Comparison of ENCODE assay signal across 12 cellular contexts in genomic region chr13:33206425-33206824, GRCh38.
A peak's percentile ranks its signal among the peaks of the same experiment; 100 is the strongest.
DNase-seq lines count a peak whose midpoint lies in the region; ATAC-seq and TF ChIP-seq lines count a peak whose summit lies in the region.
"Had no signal": no experiment of that assay in that cellular context is flagged by ENCODE, and none has a peak within 500 bp of the region (broad histone marks: within the 10 kb centered on the region; RNA-seq: fewer than 3 reads in every experiment).

No MANE protein-coding gene starts in this region.

- peaks cover 96% of the 10 kb centered on the region for H3K79me2 ChIP-seq in ACC112 (ENCODE audit: control insufficient read depth, insufficient read depth, low read length, unreplicated experiment)
- no peaks in the 10 kb centered on the region for H3K79me2 ChIP-seq in OCI-LY3 (ENCODE audit: low read length)
- peaks cover 2% of the 10 kb centered on the region for H3K79me2 ChIP-seq in parathyroid adenoma

- ATAC-seq in HG03025 (IDR thresholded peaks at IDR 0.05; ENCODE audit: low FRiP score, unreplicated experiment): no peak
- ATAC-seq: activated CD8-positive, alpha-beta T cell treated with anti-CD3 and anti-CD28 coated beads, Interleukin-2, amount 10 ng/mL, durations not matched to agents 7 days and 5 days had no signal

- no peaks in the 10 kb centered on the region for H4K20me1 ChIP-seq in OCI-LY3 (ENCODE audit: insufficient read depth, low read length)

- H3K27ac ChIP-seq in ACC112 (ENCODE audit: low read depth, low read length) (peak overlapping the region; percentile 81), OCI-LY3 (ENCODE audit: low read length) (no peak overlapping the region), epithelial cell of prostate (peak overlapping the region; percentile 87), parathyroid adenoma (peak overlapping the region; percentile 67)

- TF ChIP-seq CTCF in OCI-LY3 (IDR thresholded peaks at IDR 0.05; ENCODE audit: low read depth, low read length): no peak
- TF ChIP-seq CTCF in parathyroid adenoma (IDR thresholded peaks at IDR 0.05): no peak

- H3K9ac ChIP-seq in OCI-LY3 (ENCODE audit: low read length) (no peak overlapping the region), parathyroid adenoma (no peak overlapping the region)

- DNase-seq in epithelial cell of prostate (ENCODE audit: low read depth, low spot score) (no peak), retina (no peak), T-helper 9 cell (no peak), amygdala (lab: John Stamatoyannopoulos, UW) (no peak)
- DNase-seq: activated CD8-positive, alpha-beta T cell treated with anti-CD3 and anti-CD28 coated beads, Interleukin-2, amount 10 ng/mL, durations not matched to agents 7 days and 5 days; NCI-H1105; occipital lobe; stimulated activated CD4-positive, alpha-beta T cell treated with anti-CD3 and anti-CD28 coated beads, Interleukin-2, amount 100 ng/mL, for 48 hours had no signal

- no peak overlapping the region for H2AFZ ChIP-seq in ACC112 (ENCODE audit: low read length, unreplicated experiment)
- no peak overlapping the region for H2AFZ ChIP-seq in OCI-LY3 (ENCODE audit: low read depth, low read length)
- no peak overlapping the region for H2AFZ ChIP-seq in parathyroid adenoma

- H3K36me3 ChIP-seq in ACC112 (ENCODE audit: insufficient read depth, low read length) (peaks cover 14% of the 10 kb centered on the region; the same call in 1 of the 2 replicates), OCI-LY3 (replicated peaks; ENCODE audit: low read depth, low read length) (no peaks in the 10 kb centered on the region), parathyroid adenoma (ENCODE audit: control insufficient read depth, insufficient read depth, low read length) (no peaks in the 10 kb centered on the region)

- no peaks in the 10 kb centered on the region for H3K9me3 ChIP-seq in OCI-LY3 (ENCODE audit: insufficient read depth, low read length)
- H3K9me3 ChIP-seq in parathyroid adenoma (ENCODE audit: control insufficient read depth, low read length): no peaks in the 10 kb centered on the region

- H3K27me3 ChIP-seq in ACC112 (ENCODE audit: insufficient read depth, low read length): no peaks in the 10 kb centered on the region
- H3K27me3 ChIP-seq in OCI-LY3 (ENCODE audit: low read depth, low read length): no peaks in the 10 kb centered on the region
- H3K27me3 ChIP-seq in parathyroid adenoma (ENCODE audit: control insufficient read depth, insufficient read depth, low read length): no peaks in the 10 kb centered on the region

- peaks cover 48% of the 10 kb centered on the region for H3K4me1 ChIP-seq in ACC112 (ENCODE audit: control insufficient read depth, insufficient read depth, low read length, unreplicated experiment)
- peaks cover 19% of the 10 kb centered on the region for H3K4me1 ChIP-seq in OCI-LY3 (ENCODE audit: low read length)
- peaks cover 21% of the 10 kb centered on the region for H3K4me1 ChIP-seq in parathyroid adenoma

- H3K4me3 ChIP-seq in ACC112 (ENCODE audit: low read depth, low read length): no peak overlapping the region
- no peak overlapping the region for H3K4me3 ChIP-seq in OCI-LY3 (ENCODE audit: low read length)
- no peak overlapping the region for H3K4me3 ChIP-seq in parathyroid adenoma (ENCODE audit: low read depth, low read length)

- H3K4me2 ChIP-seq in OCI-LY3 (ENCODE audit: low read length) (0 out of 2 replicates have a peak overlapping the region, but pooled peaks have one; percentile 65), parathyroid adenoma (ENCODE audit: low read length) (peak overlapping the region; percentile 22)
